9 cellular contexts compared by ENCODE assay signal in the genomic region with DNA sequence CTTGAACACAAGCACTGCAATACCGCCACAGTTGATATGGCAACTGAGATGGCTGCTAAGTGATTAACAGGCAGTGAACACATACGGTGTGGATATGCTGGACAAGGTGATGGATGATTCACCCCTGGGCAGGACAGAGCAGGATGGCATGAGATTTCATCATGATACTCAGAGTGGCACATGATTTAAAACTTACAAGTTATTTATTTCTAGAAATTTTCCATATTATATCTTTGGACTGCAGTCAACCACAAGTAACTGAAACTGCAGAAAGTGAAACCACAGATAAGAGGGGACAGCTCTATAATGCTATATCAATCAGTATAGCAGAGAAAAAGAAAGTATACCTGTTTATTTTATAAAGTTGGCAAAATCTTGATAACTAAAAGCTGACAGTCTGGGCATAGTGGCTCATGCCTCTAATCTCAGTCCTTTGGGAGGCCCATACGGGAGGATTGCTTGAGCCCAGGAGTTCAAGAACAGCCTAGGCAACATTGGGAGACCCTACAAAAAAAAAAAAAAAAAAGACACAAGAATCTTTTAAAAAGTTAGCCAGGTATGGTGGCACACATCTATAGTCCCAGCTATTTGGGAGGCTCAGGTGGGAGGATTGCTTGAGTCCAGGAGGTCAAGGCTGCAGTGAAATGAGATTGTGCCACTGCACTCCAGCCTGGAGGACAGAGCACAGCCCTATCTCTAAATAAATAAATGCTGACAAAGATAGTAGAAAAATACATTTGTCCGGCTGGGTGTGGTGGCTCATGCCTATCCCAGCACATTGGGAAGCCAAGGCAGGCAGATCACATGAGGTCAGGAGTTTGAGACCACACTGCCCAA. TPM values are rescaled to one million over a fixed set of nuclear protein-coding genes. Genes with fewer than 3 reads are reported as not detected.
A peak's percentile ranks its signal among the peaks of the same experiment; 100 is the strongest.
DNase-seq lines count a peak whose midpoint lies in the region; TF ChIP-seq lines count a peak whose summit lies in the region.
"Had no signal": no experiment of that assay in that cellular context is flagged by ENCODE, and none has a peak within 500 bp of the region (broad histone marks: within the 10 kb centered on the region; RNA-seq: fewer than 3 reads in every experiment).

No MANE protein-coding gene starts in this region.

- H3K9me3 ChIP-seq in Karpas-422 (ENCODE audit: low read length) (no peaks in the 10 kb centered on the region), SJCRH30 (replicated peaks) (no peaks in the 10 kb centered on the region)
- H3K9me3 ChIP-seq: Peyer's patch had no signal

- peaks cover 3% of the 10 kb centered on the region for H3K36me3 Mint-ChIP-seq in activated naive CD8-positive, alpha-beta T cell treated with anti-CD3 and anti-CD28 coated beads for 36 hours
- no peaks in the 10 kb centered on the region for H3K36me3 Mint-ChIP-seq in glutamatergic neuron (ENCODE audit: unreplicated experiment)

- peaks cover 40% of the 10 kb centered on the region for H3K4me1 ChIP-seq in Karpas-422 (ENCODE audit: low read length)
- no peaks in the 10 kb centered on the region for H3K4me1 ChIP-seq in SJCRH30

- H3K27me3 Mint-ChIP-seq in activated naive CD8-positive, alpha-beta T cell treated with anti-CD3 and anti-CD28 coated beads for 36 hours = no peaks in the 10 kb centered on the region
- H3K27me3 Mint-ChIP-seq in glutamatergic neuron (ENCODE audit: unreplicated experiment) = no peaks in the 10 kb centered on the region

- peak overlapping the region; percentile 76 for H3K27ac Mint-ChIP-seq in activated naive CD8-positive, alpha-beta T cell treated with anti-CD3 and anti-CD28 coated beads for 36 hours
- H3K27ac Mint-ChIP-seq in glutamatergic neuron (ENCODE audit: unreplicated experiment) = no peak overlapping the region

- H3K4me1 Mint-ChIP-seq in activated naive CD8-positive, alpha-beta T cell treated with anti-CD3 and anti-CD28 coated beads for 36 hours = peaks cover 25% of the 10 kb centered on the region
- no peaks in the 10 kb centered on the region for H3K4me1 Mint-ChIP-seq in glutamatergic neuron (ENCODE audit: low read depth, unreplicated experiment)

- H3K27ac ChIP-seq in Karpas-422 (ENCODE audit: low read length) = peak overlapping the region; percentile 52; the same call in 1 of the 2 replicates
- H3K27ac ChIP-seq in SJCRH30 = no peak overlapping the region

- peak overlapping the region; percentile 58 for H3K9ac ChIP-seq in Karpas-422 (ENCODE audit: low read length)

- no peaks in the 10 kb centered on the region for H3K27me3 ChIP-seq in Karpas-422 (ENCODE audit: low read length)
- H3K27me3 ChIP-seq in SJCRH30 = no peaks in the 10 kb centered on the region
- H3K27me3 ChIP-seq: Peyer's patch had no signal

- H2AFZ ChIP-seq in Karpas-422 (ENCODE audit: low read length) = peak overlapping the region; percentile 70; the same call in 1 of the 2 replicates

- no peaks in the 10 kb centered on the region for H4K20me1 ChIP-seq in Karpas-422 (ENCODE audit: insufficient read depth, low read depth, low read length)

- peak overlapping the region; percentile 78 for H3K4me2 ChIP-seq in Karpas-422 (ENCODE audit: low read depth, low read length, poor library complexity, severe bottlenecking)

- no peaks in the 10 kb centered on the region for H3K36me3 ChIP-seq in Karpas-422 (ENCODE audit: insufficient read depth, low read length)
- H3K36me3 ChIP-seq in SJCRH30 = peaks cover 8% of the 10 kb centered on the region
- H3K36me3 ChIP-seq: Peyer's patch had no signal

- no peaks in the 10 kb centered on the region for H3K9me2 ChIP-seq in Karpas-422 (replicated peaks; ENCODE audit: insufficient read depth, low read length)

- peak; percentile 17 for DNase-seq in GF-D8 (lab: John Stamatoyannopoulos, UW)
- peak; percentile 52 for DNase-seq in Karpas-422
- peak; percentile 21 for DNase-seq in activated naive CD8-positive, alpha-beta T cell treated with anti-CD3 and anti-CD28 coated beads for 36 hours
- peak; percentile 72 for DNase-seq in myocyte (ENCODE audit: low read depth)
- DNase-seq in NCI-H1048 (lab: John Stamatoyannopoulos, UW) = no peak
- no peak for DNase-seq in Ammon's horn (ENCODE audit: low spot score)
- no peak for DNase-seq in SJCRH30
- no peak for DNase-seq in glutamatergic neuron

- no peaks in the 10 kb centered on the region for H3K9me3 Mint-ChIP-seq in activated naive CD8-positive, alpha-beta T cell treated with anti-CD3 and anti-CD28 coated beads for 36 hours
- no peaks in the 10 kb centered on the region for H3K9me3 Mint-ChIP-seq in glutamatergic neuron (ENCODE audit: unreplicated experiment)

- no peak overlapping the region for H3K4me3 Mint-ChIP-seq in activated naive CD8-positive, alpha-beta T cell treated with anti-CD3 and anti-CD28 coated beads for 36 hours
- H3K4me3 Mint-ChIP-seq in glutamatergic neuron (ENCODE audit: unreplicated experiment) = no peak overlapping the region

- peaks cover 78% of the 10 kb centered on the region for H3K79me2 ChIP-seq in Karpas-422 (ENCODE audit: low read length)

- TF ChIP-seq CTCF in glutamatergic neuron (IDR thresholded peaks at IDR 0.05; ENCODE audit: partially characterized antibody, unreplicated experiment) = no peak

- H3K4me3 ChIP-seq in Karpas-422 (ENCODE audit: low read length) (peak overlapping the region; percentile 51), SJCRH30 (no peak overlapping the region)

RNA-seq across cellular contexts. Expression of a gene that starts 48.1 kb away (rescaled TPM):
- total RNA-seq in Karpas-422 (2014; rRNA removed; shearing (Covaris generic); ENCODE audit: low replicate concordance) = 8.5 and 10.0 TPM in 2 replicates
- total RNA-seq in activated naive CD8-positive, alpha-beta T cell treated with anti-CD3 and anti-CD28 coated beads for 36 hours = 10 to 100 TPM; 23.9 TPM
- total RNA-seq in myocyte (13.0 and 13.2 TPM in 2 replicates), glutamatergic neuron (ENCODE audit: unreplicated experiment) (74.6 TPM)
- polyA plus RNA-seq in myocyte (2012) = 16.6 TPM
- 30.6 and 38.2 TPM in 2 replicates for total RNA-seq in SJCRH30 (2014; rRNA removed; shearing (Covaris generic))

Comparison
In these comparisons a context has a peak if more than half of its experiments do, and no peak if none do; other contexts are left out.
1. DNase-seq: peak in GF-D8 (single experiment), Karpas-422 (single experiment), activated naive CD8-positive, alpha-beta T cell treated with anti-CD3 and anti-CD28 coated beads for 36 hours (single experiment) and myocyte (single experiment); none in NCI-H1048 (single experiment), Ammon's horn (single experiment), SJCRH30 (0 of 2) and glutamatergic neuron (single experiment).